Comparison of ENCODE assay signal across 32 cellular contexts in the genomic region with DNA sequence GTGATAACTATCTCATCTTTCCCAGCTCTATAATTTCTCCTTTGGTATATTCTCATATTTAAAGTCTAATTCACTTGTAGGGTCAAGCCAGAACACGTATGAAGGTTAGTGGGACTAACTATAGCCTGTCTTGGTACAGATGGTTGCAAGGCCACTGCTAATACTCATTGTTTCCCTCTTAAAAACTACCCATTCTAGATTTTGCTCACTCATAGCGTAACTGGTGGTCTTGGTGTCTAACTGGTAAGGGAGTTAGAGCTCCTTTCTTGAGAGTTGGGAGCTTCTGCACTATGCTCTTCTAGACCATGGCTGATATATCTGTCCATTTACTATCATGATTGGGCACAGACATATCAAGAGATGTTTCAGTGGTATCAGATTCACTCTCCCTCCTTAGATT. TPM values are rescaled to one million over a fixed set of nuclear protein-coding genes. Genes with fewer than 3 reads are reported as not detected.
DNase-seq lines count a peak whose midpoint lies in the region; ATAC-seq, FAIRE-seq and TF ChIP-seq lines count a peak whose summit lies in the region.
"Had no signal": no experiment of that assay in that cellular context is flagged by ENCODE, and none has a peak within 500 bp of the region (broad histone marks: within the 10 kb centered on the region; RNA-seq: fewer than 3 reads in every experiment).

No MANE protein-coding gene starts in this region.

- H3K9me3 ChIP-seq in PC-9 (ENCODE audit: insufficient read depth, low read depth): no peaks in the 10 kb centered on the region; the same call in 1 of the 2 replicates
- H3K9me3 ChIP-seq: BE2C, BLaER1 had no signal

- intact Hi-C loops in PC-9 (cut with micrococcal nuclease; ENCODE audit: unreplicated experiment): no loop called here

- H3K4me1 Mint-ChIP-seq in activated naive CD8-positive, alpha-beta T cell treated with anti-CD3 and anti-CD28 coated beads, Interleukin-2, amount 50 U/mL, for 24 hours: peaks cover 12% of the 10 kb centered on the region
- H3K4me1 Mint-ChIP-seq in activated naive CD8-positive, alpha-beta T cell treated with anti-CD3 and anti-CD28 coated beads for 36 hours: peaks cover 11% of the 10 kb centered on the region

- H3K27ac ChIP-seq in PC-9: no peak overlapping the region
- H3K27ac ChIP-seq: BLaER1 had no signal

- H3K36me3 Mint-ChIP-seq in activated naive CD8-positive, alpha-beta T cell treated with anti-CD3 and anti-CD28 coated beads, Interleukin-2, amount 50 U/mL, for 24 hours (ENCODE audit: low read depth): no peaks in the 10 kb centered on the region
- peaks cover 3% of the 10 kb centered on the region for H3K36me3 Mint-ChIP-seq in activated naive CD8-positive, alpha-beta T cell treated with anti-CD3 and anti-CD28 coated beads for 36 hours
- H3K36me3 Mint-ChIP-seq: CD14-positive monocyte; CD4-positive, CD25-positive, alpha-beta regulatory T cell had no signal

- H3F3A ChIP-seq in PC-9 (ENCODE audit: insufficient read depth, low read depth): peaks cover 3% of the 10 kb centered on the region; the same call in 1 of the 2 replicates

- no peaks in the 10 kb centered on the region for H3K9me3 Mint-ChIP-seq in activated naive CD8-positive, alpha-beta T cell treated with anti-CD3 and anti-CD28 coated beads, Interleukin-2, amount 50 U/mL, for 24 hours
- H3K9me3 Mint-ChIP-seq in activated naive CD8-positive, alpha-beta T cell treated with anti-CD3 and anti-CD28 coated beads for 36 hours: peaks cover 7% of the 10 kb centered on the region
- H3K9me3 Mint-ChIP-seq: CD4-positive, alpha-beta memory T cell; CD8-positive, alpha-beta memory T cell had no signal

- 0 out of 2 replicates have a peak, but pooled peaks cover 5% of the 10 kb centered on the region for H3K4me1 ChIP-seq in PC-9 (replicated peaks; ENCODE audit: insufficient read depth)
- H3K4me1 ChIP-seq: BE2C had no signal

- no peaks in the 10 kb centered on the region for H3K9me2 ChIP-seq in PC-9 (ENCODE audit: insufficient read depth)

- no peaks in the 10 kb centered on the region for H3K36me3 ChIP-seq in PC-9 (ENCODE audit: low read depth)
- H3K36me3 ChIP-seq: BE2C, BLaER1 had no signal

- no peak for DNase-seq in activated naive CD8-positive, alpha-beta T cell treated with anti-CD3 and anti-CD28 coated beads, Interleukin-2, amount 50 U/mL, for 24 hours
- no peak for DNase-seq in activated naive CD8-positive, alpha-beta T cell treated with anti-CD3 and anti-CD28 coated beads for 36 hours
- DNase-seq in GM12891 (ENCODE audit: insufficient read length, low spot score) (no peak), GM12892 (ENCODE audit: insufficient read length) (no peak), PC-9 (no peak), GF-D8 (lab: John Stamatoyannopoulos, UW) (no peak)
- DNase-seq: 8988T; ACHN; BE2C; C1 segment of cervical spinal cord; CD4-positive, alpha-beta memory T cell; CD4-positive, CD25-positive, alpha-beta regulatory T cell; CD8-positive, alpha-beta memory T cell; COR-L47; DMS 273 treated with DMSO at 0.1 percent for 48 hours; DMS153; DMS53; DMS79; DND-41; EL; GDM1 had no signal

- CTCF ChIA-PET in PC-9 (lab: Charles Lee): no interaction called here

- POLR2A ChIA-PET in PC-9 (lab: Charles Lee; ENCODE audit: unreplicated experiment): interaction anchor here (0.6 kb wide), 1 partner anchor 45 kb away, joined by 8 read pairs; no protein-coding TSS in a partner anchor

- FAIRE-seq in GM12891 (lab: Jason Lieb, UNC) (peak; percentile 16), GM12892 (lab: Jason Lieb, UNC) (peak; percentile 14)
- FAIRE-seq: A204.1, GM12878, GM18507, GM19239 had no signal

- H3K4me3 Mint-ChIP-seq in activated naive CD8-positive, alpha-beta T cell treated with anti-CD3 and anti-CD28 coated beads, Interleukin-2, amount 50 U/mL, for 24 hours: no peak overlapping the region
- no peak overlapping the region for H3K4me3 Mint-ChIP-seq in activated naive CD8-positive, alpha-beta T cell treated with anti-CD3 and anti-CD28 coated beads for 36 hours
- H3K4me3 Mint-ChIP-seq: CD14-positive monocyte; CD4-positive, alpha-beta memory T cell; CD4-positive, CD25-positive, alpha-beta regulatory T cell; CD8-positive, alpha-beta memory T cell had no signal

- peak; percentile 40 for ATAC-seq in activated naive CD8-positive, alpha-beta T cell treated with anti-CD3 and anti-CD28 coated beads, Interleukin-2, amount 50 U/mL, for 24 hours
- ATAC-seq in GM18909 (IDR thresholded peaks at IDR 0.05; ENCODE audit: poor library complexity, unreplicated experiment): no peak
- ATAC-seq: GM12878 had no signal

- no peak overlapping the region for H3K4me3 ChIP-seq in PC-9
- H3K4me3 ChIP-seq: BLaER1, GM12878 had no signal

- TF ChIP-seq POLR2A in GM12891 (IDR thresholded peaks at IDR 0.05; ENCODE audit: low read depth, low read length) (no peak), GM12892 (IDR thresholded peaks at IDR 0.05; ENCODE audit: low read depth, low read length) (no peak)

- no peak overlapping the region for H3K4me2 ChIP-seq in PC-9
- H3K4me2 ChIP-seq: BLaER1 had no signal

- no peaks in the 10 kb centered on the region for H3K27me3 ChIP-seq in PC-9 (ENCODE audit: insufficient read depth, low read depth)
- H3K27me3 ChIP-seq: BE2C, BLaER1 had no signal

- TF ChIP-seq CTCF in PC-9 (conservative IDR thresholded peaks at IDR 0.05): no peak

- no peak overlapping the region for H3K27ac Mint-ChIP-seq in activated naive CD8-positive, alpha-beta T cell treated with anti-CD3 and anti-CD28 coated beads, Interleukin-2, amount 50 U/mL, for 24 hours
- H3K27ac Mint-ChIP-seq in activated naive CD8-positive, alpha-beta T cell treated with anti-CD3 and anti-CD28 coated beads for 36 hours: no peak overlapping the region
- H3K27ac Mint-ChIP-seq: CD14-positive monocyte; CD4-positive, alpha-beta memory T cell; CD4-positive, CD25-positive, alpha-beta regulatory T cell had no signal

- no peaks in the 10 kb centered on the region for H4K20me1 ChIP-seq in PC-9 (ENCODE audit: insufficient read depth)
- H4K20me1 ChIP-seq: BLaER1 had no signal

- BruUV-seq in PC-9 (replicated peaks; lab: Mats Ljungman, UMichigan): no TSS peak

- no peaks in the 10 kb centered on the region for H3K27me3 Mint-ChIP-seq in activated naive CD8-positive, alpha-beta T cell treated with anti-CD3 and anti-CD28 coated beads, Interleukin-2, amount 50 U/mL, for 24 hours
- no peaks in the 10 kb centered on the region for H3K27me3 Mint-ChIP-seq in activated naive CD8-positive, alpha-beta T cell treated with anti-CD3 and anti-CD28 coated beads for 36 hours
- H3K27me3 Mint-ChIP-seq: CD4-positive, alpha-beta memory T cell; CD4-positive, CD25-positive, alpha-beta regulatory T cell had no signal

- H3K79me2 ChIP-seq in PC-9 (ENCODE audit: low read depth): no peaks in the 10 kb centered on the region

- peak overlapping the region; percentile 5; the same call in 1 of the 2 replicates for H2AFZ ChIP-seq in PC-9

TF ChIP-seq in GM12891, 5 proteins besides CTCF, POLR2A, EP300 and RAD21:
- TF ChIP-seq POLR2AphosphoS5 (IDR thresholded peaks at IDR 0.05; ENCODE audit: low read depth, low read length) (no peak), TAF1 (IDR thresholded peaks at IDR 0.05; ENCODE audit: low read depth, low read length) (no peak), POU2F2 (IDR thresholded peaks at IDR 0.05; ENCODE audit: low read depth, low read length) (no peak), PAX5 (IDR thresholded peaks at IDR 0.05; ENCODE audit: insufficient read depth, low read length, severe bottlenecking) (no peak), SPI1 (IDR thresholded peaks at IDR 0.05; ENCODE audit: low read depth, low read length) (no peak)

RNA-seq across cellular contexts. Expression of gene MGP, which starts 8.8 kb away (rescaled TPM):
- total RNA-seq in activated naive CD8-positive, alpha-beta T cell treated with anti-CD3 and anti-CD28 coated beads for 36 hours: not detected
- polyA plus RNA-seq in GM12891 (2012; ENCODE audit: low read depth, missing spikeins): not detected
- not detected for polyA plus RNA-seq in GM12892 (2012; ENCODE audit: missing spikeins)
- 79.8 and 89.3 TPM in 2 replicates for total RNA-seq in PC-9 (2021)
- total RNA-seq: A673; CD8-positive, alpha-beta memory T cell; G401 had no signal
- polyA plus RNA-seq: CD14-positive monocyte; CD4-positive, alpha-beta memory T cell; CD8-positive, alpha-beta memory T cell had no signal

RNA-seq across cellular contexts. Expression of gene ART4, which starts 33.5 kb away (rescaled TPM):
- total RNA-seq in activated naive CD8-positive, alpha-beta T cell treated with anti-CD3 and anti-CD28 coated beads for 36 hours: not detected
- polyA plus RNA-seq in GM12891 (2012; ENCODE audit: low read depth, missing spikeins): not detected
- polyA plus RNA-seq in GM12892 (2012; ENCODE audit: missing spikeins): not detected
- not detected in 2 replicates for total RNA-seq in PC-9 (2021)
- total RNA-seq: A673; CD4-positive, alpha-beta memory T cell; CD4-positive, CD25-positive, alpha-beta regulatory T cell; CD8-positive, alpha-beta memory T cell; Daoy; G401; GM12878 had no signal
- polyA plus RNA-seq: AG04450; CD14-positive monocyte; CD4-positive, alpha-beta memory T cell; CD4-positive, CD25-positive, alpha-beta regulatory T cell; CD8-positive, alpha-beta memory T cell had no signal

Comparison
In these comparisons a context has a peak if more than half of its experiments do, and no peak if none do; other contexts are left out.
1. RNA of gene MGP, which starts 8.8 kb away (total RNA-seq): 79.8 to 89.3 TPM in PC-9; not detected in activated naive CD8-positive, alpha-beta T cell treated with anti-CD3 and anti-CD28 coated beads for 36 hours; every median in the first group is over 10 times any median in the second.